8 cellular contexts compared by ENCODE assay signal in genomic region chr11:64247729-64248531, GRCh38. TPM values are rescaled to one million over a fixed set of nuclear protein-coding genes. Genes with fewer than 3 reads are reported as not detected.
A peak's percentile ranks its signal among the peaks of the same experiment; 100 is the strongest.
DNase-seq lines count a peak whose midpoint lies in the region; ATAC-seq and TF ChIP-seq lines count a peak whose summit lies in the region.

No MANE protein-coding gene starts in this region.

- TF ChIP-seq RAD21 in liver (IDR thresholded peaks at IDR 0.05) = no peak

- TF ChIP-seq CTCF in brain (conservative IDR thresholded peaks at IDR 0.05) (no peak), liver (IDR thresholded peaks at IDR 0.05; ENCODE audit: low read depth, low read length, missing input control) (no peak), transverse colon (IDR thresholded peaks at IDR 0.05) (no peak)

- no peak overlapping the region for H3K27ac Mint-ChIP-seq in activated T-cell treated with anti-CD3 and anti-CD28 coated beads, Interleukin-2, amount 50 U/mL, for 72 hours
- H3K27ac Mint-ChIP-seq in brain = peak overlapping the region; percentile 69 to 95 (median 90)

- H3K36me3 ChIP-seq in liver (ENCODE audit: control insufficient read depth in 4 of 4, insufficient read depth in 3 of 4, low read depth in 1 of 4, low read length in 3 of 4) = peaks cover 0 to 6% (median 4%) of the 10 kb centered on the region in 4 donors
- no peaks in the 10 kb centered on the region for H3K36me3 ChIP-seq in transverse colon

- H3K9ac ChIP-seq in liver (ENCODE audit: low read depth in 1 of 2, low read length in 2 of 2) = peak overlapping the region in 1 of 2 donors; percentile 8

- no peaks in the 10 kb centered on the region for H3K36me3 Mint-ChIP-seq in activated T-cell treated with anti-CD3 and anti-CD28 coated beads, Interleukin-2, amount 50 U/mL, for 72 hours (ENCODE audit: insufficient read depth in 2 of 2)
- peaks cover 7% of the 10 kb centered on the region for H3K36me3 Mint-ChIP-seq in brain

- H3K4me3 Mint-ChIP-seq in activated T-cell treated with anti-CD3 and anti-CD28 coated beads, Interleukin-2, amount 50 U/mL, for 72 hours = peak overlapping the region; percentile 65 to 88
- H3K4me3 Mint-ChIP-seq in brain = peak overlapping the region; percentile 70 to 91 (median 83)

- H3K4me3 ChIP-seq in liver (ENCODE audit: low read depth in 1 of 3, low read length in 3 of 3) (peak overlapping the region in 2 of 3 donors; percentile 92 to 96), transverse colon (peak overlapping the region; percentile 12 to 68 (median 64))

- in situ Hi-C loops in transverse colon (cut with MboI; ENCODE audit: low pct_ligation_motif_present in 1 of 4, low pct_unique_long_range_greater_than_20kb in 1 of 4, low sequenced_read_pairs in 3 of 4) = no loop called here

- no peak for TF ChIP-seq EP300 in transverse colon (IDR thresholded peaks at IDR 0.05; ENCODE audit: low read depth)

- H3K27me3 ChIP-seq in liver (ENCODE audit: control insufficient read depth in 4 of 4, insufficient read depth in 4 of 4, low read length in 3 of 4) (no peaks in the 10 kb centered on the region), transverse colon (no peaks in the 10 kb centered on the region)

- TF ChIP-seq POLR2A in transverse colon (IDR thresholded peaks at IDR 0.05) = no peak

- peaks cover 46% of the 10 kb centered on the region for H3K4me1 Mint-ChIP-seq in activated T-cell treated with anti-CD3 and anti-CD28 coated beads, Interleukin-2, amount 50 U/mL, for 72 hours (ENCODE audit: low read depth)
- H3K4me1 Mint-ChIP-seq in brain = peaks cover 52% of the 10 kb centered on the region

- WGBS in liver = 36% methylated on average over 31 of the region's 31 CpGs
- WGBS in transverse colon (ENCODE audit: low coverage in 1 of 2), 2 donors = 43 to 50% methylated on average over 12 to 31 of the region's 31 CpGs

- DNase-seq in activated T-cell treated with anti-CD3 and anti-CD28 coated beads, Interleukin-2, amount 50 U/mL, for 72 hours = no peak
- no peak for DNase-seq in activated T-cell treated with anti-CD3 and anti-CD28 coated beads, Interleukin-2, amount 50 U/mL, for 48 hours
- peak; percentile 29 for DNase-seq in transverse colon
- DNase-seq in cerebellum (ENCODE audit: low spot score) = no peak
- no peak for DNase-seq in CD1c-positive myeloid dendritic cell (ENCODE audit: extremely low spot score)

- H3K9me3 Mint-ChIP-seq in activated T-cell treated with anti-CD3 and anti-CD28 coated beads, Interleukin-2, amount 50 U/mL, for 72 hours = no peaks in the 10 kb centered on the region
- H3K9me3 Mint-ChIP-seq in brain = peaks cover 0 to 2% (median 0%) of the 10 kb centered on the region in 5 experiments

- no peak for ATAC-seq in activated T-cell treated with anti-CD3 and anti-CD28 coated beads, Interleukin-2, amount 50 U/mL, for 72 hours (replicated peaks in 1 of 2)
- ATAC-seq in HG02759 (IDR thresholded peaks at IDR 0.05; ENCODE audit: unreplicated experiment) = no peak

- H3K27me3 Mint-ChIP-seq in activated T-cell treated with anti-CD3 and anti-CD28 coated beads, Interleukin-2, amount 50 U/mL, for 72 hours (ENCODE audit: low read depth) = no peaks in the 10 kb centered on the region
- peaks cover 7% of the 10 kb centered on the region for H3K27me3 Mint-ChIP-seq in brain

- H3K9me3 ChIP-seq in liver (ENCODE audit: control insufficient read depth in 4 of 4, low read length in 3 of 4) (no peaks in the 10 kb centered on the region), transverse colon (no peaks in the 10 kb centered on the region)

- peak overlapping the region; percentile 95 to 97 for H3K27ac ChIP-seq in liver (ENCODE audit: low read depth in 1 of 2, low read length in 2 of 2)
- peak overlapping the region; percentile 90 to 99 (median 94) for H3K27ac ChIP-seq in transverse colon

- intact Hi-C loops in transverse colon (cut with DNase I; ENCODE audit: low total_unique reads) = no loop called here

- H3K4me1 ChIP-seq in liver (ENCODE audit: control insufficient read depth in 4 of 4, insufficient read depth in 4 of 4, low read length in 3 of 4) (peaks cover 11 to 67% (median 52%) of the 10 kb centered on the region in 4 donors), transverse colon (peaks cover 21 to 50% (median 42%) of the 10 kb centered on the region in 4 donors)

TF ChIP-seq in liver, 16 proteins besides CTCF, POLR2A, EP300 and RAD21 (continues in another document):
- TF ChIP-seq HNF4G (IDR thresholded peaks at IDR 0.05) = no peak
- TF ChIP-seq ZBTB33 (IDR thresholded peaks at IDR 0.05) = no peak
- TF ChIP-seq ATF3 (IDR thresholded peaks at IDR 0.05) = no peak
- no peak for TF ChIP-seq SP1 (IDR thresholded peaks at IDR 0.05)
- no peak for TF ChIP-seq FOXA2 (IDR thresholded peaks at IDR 0.05)
- no peak for TF ChIP-seq REST (IDR thresholded peaks at IDR 0.05)
- no peak for TF ChIP-seq EGR1 (IDR thresholded peaks at IDR 0.05; ENCODE audit: low read depth in 2 of 2)

RNA-seq across cellular contexts. Expression of gene PPP1R14B, which starts 1.2 kb away (rescaled TPM):
- total RNA-seq in activated T-cell treated with anti-CD3 and anti-CD28 coated beads, Interleukin-2, amount 50 U/mL, for 72 hours = 100 to 1,000 TPM; 121 to 149 TPM
- polyA plus RNA-seq in brain (ENCODE audit: insufficient read depth, low read depth, low replicate concordance) = 334 TPM
- total RNA-seq in liver = 10 to 100 TPM; 34.9 to 41.7 TPM
- polyA plus RNA-seq in liver = 10 to 100 TPM; 24.2 to 57.6 TPM
- total RNA-seq in transverse colon = 10 to 100 TPM; 62.8 to 80.4 (median 73.2) TPM
- total RNA-seq in cerebellum = 48.4 TPM

RNA-seq across cellular contexts. Expression of gene PLCB3, which starts 3.4 kb away (rescaled TPM):
- total RNA-seq in activated T-cell treated with anti-CD3 and anti-CD28 coated beads, Interleukin-2, amount 50 U/mL, for 72 hours = 10 to 100 TPM in 1 of 2 donors, 1 to 10 TPM in 1; 9.1 to 10.5 TPM
- polyA plus RNA-seq in brain (ENCODE audit: insufficient read depth, low read depth, low replicate concordance) = 8.6 TPM
- 1 to 10 TPM; 7.7 to 8.5 TPM for total RNA-seq in liver
- polyA plus RNA-seq in liver = 1 to 10 TPM in 1 of 2 donors, under 1 TPM in 1; 0.79 to 3.1 TPM
- 100 to 1,000 TPM in 2 of 4 donors, 10 to 100 TPM in 2; 64.5 to 115 (median 91.2) TPM for total RNA-seq in transverse colon
- total RNA-seq in cerebellum = 9.2 TPM

RNA-seq across cellular contexts. Expression of gene FKBP2, which starts 7.0 kb away (rescaled TPM):
- 10 to 100 TPM; 34.2 to 41.5 TPM for total RNA-seq in activated T-cell treated with anti-CD3 and anti-CD28 coated beads, Interleukin-2, amount 50 U/mL, for 72 hours
- polyA plus RNA-seq in brain (ENCODE audit: insufficient read depth, low read depth, low replicate concordance) = 247 TPM
- total RNA-seq in liver = 10 to 100 TPM; 60.8 to 79.0 TPM
- 100 to 1,000 TPM; 170 to 241 TPM for polyA plus RNA-seq in liver
- 100 to 1,000 TPM in 2 of 4 donors, 10 to 100 TPM in 2; 63.6 to 203 (median 102) TPM for total RNA-seq in transverse colon
- total RNA-seq in cerebellum = 11.7 TPM

RNA-seq across cellular contexts. Expression of gene VEGFB, which starts 13.5 kb away (rescaled TPM):
- total RNA-seq in activated T-cell treated with anti-CD3 and anti-CD28 coated beads, Interleukin-2, amount 50 U/mL, for 72 hours = 10 to 100 TPM; 65.4 to 67.3 TPM
- polyA plus RNA-seq in brain (ENCODE audit: insufficient read depth, low read depth, low replicate concordance) = 232 TPM
- 1 to 10 TPM; 3.6 to 9.5 TPM for total RNA-seq in liver
- 10 to 100 TPM; 11.9 to 17.3 TPM for polyA plus RNA-seq in liver
- 10 to 100 TPM; 34.0 to 84.9 (median 36.8) TPM for total RNA-seq in transverse colon
- 14.2 TPM for total RNA-seq in cerebellum

RNA-seq across cellular contexts. Expression of gene DNAJC4, which starts 17.6 kb away (rescaled TPM):
- total RNA-seq in activated T-cell treated with anti-CD3 and anti-CD28 coated beads, Interleukin-2, amount 50 U/mL, for 72 hours = 10 to 100 TPM; 42.2 to 54.1 TPM
- polyA plus RNA-seq in brain (ENCODE audit: insufficient read depth, low read depth, low replicate concordance) (204 TPM), liver (10 to 100 TPM; 22.7 to 24.3 TPM)
- total RNA-seq in liver (10 to 100 TPM in 1 of 2 donors, 1 to 10 TPM in 1; 8.5 to 25.9 TPM), transverse colon (100 to 1,000 TPM in 1 of 4 donors, 10 to 100 TPM in 3; 52.6 to 214 (median 76.0) TPM), cerebellum (15.7 TPM)
